8 cellular contexts compared by ENCODE assay signal in the genomic region with DNA sequence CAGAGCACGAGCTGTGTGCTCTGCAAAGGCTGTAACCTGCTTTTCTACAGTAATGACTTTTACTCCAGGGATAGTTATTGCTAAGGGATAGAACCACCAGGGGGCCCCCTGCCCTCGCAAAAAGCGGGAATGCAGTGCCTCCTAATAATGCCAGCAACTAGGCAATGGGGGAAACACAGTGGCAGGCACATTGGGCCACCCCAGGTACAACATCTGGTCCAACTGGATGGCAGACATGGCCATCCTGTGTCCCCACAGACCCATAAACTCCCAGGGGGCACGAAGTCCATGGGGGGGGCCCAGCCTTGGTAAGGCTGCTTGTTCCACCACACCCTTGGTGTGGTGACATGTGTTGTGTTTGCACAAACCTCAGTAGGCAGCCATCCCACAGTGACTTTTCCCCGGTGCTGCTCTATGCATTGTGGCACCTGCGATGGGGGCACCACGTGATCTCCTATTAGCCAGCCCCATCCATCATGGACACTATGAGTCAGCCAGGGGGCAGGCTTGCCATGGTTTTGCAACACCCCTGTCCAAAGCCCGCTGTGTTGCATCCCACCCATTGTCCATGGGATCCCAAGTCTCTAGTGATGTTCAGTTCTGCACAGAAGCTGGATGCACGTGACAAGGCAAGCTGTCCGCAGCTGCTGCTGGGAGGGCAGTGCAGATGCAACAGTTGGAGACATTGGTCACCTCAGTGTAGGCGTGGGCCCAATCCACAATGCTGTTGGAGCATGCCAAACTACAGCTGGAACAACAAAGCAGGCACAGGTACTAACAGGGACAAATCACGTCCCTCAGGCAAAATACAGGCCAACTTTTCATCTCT.
A peak's percentile ranks its signal among the peaks of the same experiment; 100 is the strongest.
DNase-seq lines count a peak whose midpoint lies in the region; ATAC-seq and TF ChIP-seq lines count a peak whose summit lies in the region.

No MANE protein-coding gene starts in this region.

- TF ChIP-seq CTCF in 22Rv1 (IDR thresholded peaks at IDR 0.05) = peak; percentile 93

- peak; percentile 20 to 35 for ATAC-seq in activated T-cell treated with anti-CD3 and anti-CD28 coated beads, Interleukin-2, amount 50 U/mL, for 72 hours (replicated peaks in 1 of 2)
- peak; percentile 37 for ATAC-seq in stimulated activated memory B cell treated with anti-CD40 and anti-IgM and Interleukin-4, amounts not matched to agents 10 μg/mL and 1 μg/mL and 100 μg/mL, for 72 hours

- no peak overlapping the region for H3K4me3 Mint-ChIP-seq in activated T-cell treated with anti-CD3 and anti-CD28 coated beads, Interleukin-2, amount 50 U/mL, for 72 hours
- no peak overlapping the region for H3K4me3 Mint-ChIP-seq in stimulated activated memory B cell treated with anti-CD40 and anti-IgM and Interleukin-4, amounts not matched to agents 10 μg/mL and 1 μg/mL and 100 μg/mL, for 72 hours

- H3K4me1 Mint-ChIP-seq in activated T-cell treated with anti-CD3 and anti-CD28 coated beads, Interleukin-2, amount 50 U/mL, for 72 hours (ENCODE audit: low read depth) = peaks cover 20% of the 10 kb centered on the region
- H3K4me1 Mint-ChIP-seq in stimulated activated memory B cell treated with anti-CD40 and anti-IgM and Interleukin-4, amounts not matched to agents 10 μg/mL and 1 μg/mL and 100 μg/mL, for 72 hours = no peaks in the 10 kb centered on the region

- peaks cover 0 to 1% of the 10 kb centered on the region in 2 donors for H3K36me3 Mint-ChIP-seq in activated T-cell treated with anti-CD3 and anti-CD28 coated beads, Interleukin-2, amount 50 U/mL, for 72 hours (ENCODE audit: insufficient read depth in 2 of 2)
- H3K36me3 Mint-ChIP-seq in stimulated activated memory B cell treated with anti-CD40 and anti-IgM and Interleukin-4, amounts not matched to agents 10 μg/mL and 1 μg/mL and 100 μg/mL, for 72 hours = no peaks in the 10 kb centered on the region

- H3K27me3 Mint-ChIP-seq in activated T-cell treated with anti-CD3 and anti-CD28 coated beads, Interleukin-2, amount 50 U/mL, for 72 hours (ENCODE audit: low read depth) = no peaks in the 10 kb centered on the region
- H3K27me3 Mint-ChIP-seq in stimulated activated memory B cell treated with anti-CD40 and anti-IgM and Interleukin-4, amounts not matched to agents 10 μg/mL and 1 μg/mL and 100 μg/mL, for 72 hours = peaks cover 9% of the 10 kb centered on the region

- no peak overlapping the region for H3K27ac Mint-ChIP-seq in activated T-cell treated with anti-CD3 and anti-CD28 coated beads, Interleukin-2, amount 50 U/mL, for 72 hours
- H3K27ac Mint-ChIP-seq in stimulated activated memory B cell treated with anti-CD40 and anti-IgM and Interleukin-4, amounts not matched to agents 10 μg/mL and 1 μg/mL and 100 μg/mL, for 72 hours = no peak overlapping the region

- DNase-seq in EL (peak; percentile 43), NCI-H146 treated with DMSO at 0.1 percent for 48 hours (lab: John Stamatoyannopoulos, UW; ENCODE audit: unreplicated experiment) (peak; percentile 39), iPS DF 19.7 (ENCODE audit: low read depth, low spot score) (peak; percentile 7), DMS79 treated with DMSO at 0.1 percent for 48 hours (lab: John Stamatoyannopoulos, UW) (no peak)
- peak; percentile 30 to 40 for DNase-seq in activated T-cell treated with anti-CD3 and anti-CD28 coated beads, Interleukin-2, amount 50 U/mL, for 72 hours
- no peak for DNase-seq in activated CD4-positive, CD25-positive, alpha-beta regulatory T cell treated with anti-CD3 and anti-CD28 coated beads, Interleukin-2, amount 50 U/mL, for 72 hours

- H3K9me3 Mint-ChIP-seq in activated T-cell treated with anti-CD3 and anti-CD28 coated beads, Interleukin-2, amount 50 U/mL, for 72 hours = no peaks in the 10 kb centered on the region
- H3K9me3 Mint-ChIP-seq in stimulated activated memory B cell treated with anti-CD40 and anti-IgM and Interleukin-4, amounts not matched to agents 10 μg/mL and 1 μg/mL and 100 μg/mL, for 72 hours = no peaks in the 10 kb centered on the region

- H3K27ac ChIP-seq in 22Rv1 = no peak overlapping the region

Comparison
In these comparisons a context has a peak if more than half of its experiments do, and no peak if none do; other contexts are left out.
1. DNase-seq: peak in EL (single experiment), NCI-H146 treated with DMSO at 0.1 percent for 48 hours (single experiment), activated T-cell treated with anti-CD3 and anti-CD28 coated beads, Interleukin-2, amount 50 U/mL, for 72 hours (2 of 2) and iPS DF 19.7 (single experiment); none in DMS79 treated with DMSO at 0.1 percent for 48 hours (single experiment) and activated CD4-positive, CD25-positive, alpha-beta regulatory T cell treated with anti-CD3 and anti-CD28 coated beads, Interleukin-2, amount 50 U/mL, for 72 hours (single experiment).